In genomic region chr16:84617631-84618427, GRCh38 we compare ENCODE assay signal across 8 cellular contexts. TPM values are rescaled to one million over a fixed set of nuclear protein-coding genes. Genes with fewer than 3 reads are reported as not detected.
A peak's percentile ranks its signal among the peaks of the same experiment; 100 is the strongest.
DNase-seq lines count a peak whose midpoint lies in the region; ATAC-seq, FAIRE-seq and TF ChIP-seq lines count a peak whose summit lies in the region.

Gene COTL1 (minus strand): TSS chr16:84618078. CDS start chr16:84617914, 164 bp downstream.

- H3K36me3 ChIP-seq in kidney (ENCODE audit: control insufficient read depth in 1 of 2, insufficient read depth in 2 of 2, low read length in 2 of 2): no peaks in the 10 kb centered on the region

- no peak for FAIRE-seq in kidney (lab: Jason Lieb, UNC)

- TF ChIP-seq CTCF in AG09309 (IDR thresholded peaks at IDR 0.05; ENCODE audit: control insufficient read depth, insufficient read depth, low read depth, low read length, missing control alignments) (no peak), kidney (IDR thresholded peaks at IDR 0.05; ENCODE audit: borderline replicate concordance, extremely low read depth, insufficient read depth) (no peak)

- peak within 1 kb of the TSS; percentile 49 to 61 for H3K27ac ChIP-seq in kidney (ENCODE audit: low read depth in 2 of 2, low read length in 2 of 2)

- peak within 1 kb of the TSS; percentile 96 for H3K4me3 ChIP-seq in AG09309 (ENCODE audit: control insufficient read depth, low read depth, low read length)
- H3K4me3 ChIP-seq in kidney (ENCODE audit: low read length in 2 of 2): peak within 1 kb of the TSS; percentile 71 to 77

- H3K9me3 ChIP-seq in kidney (ENCODE audit: control insufficient read depth in 1 of 2, low read length in 2 of 2): no peaks in the 10 kb centered on the region

- DNase-seq in AG09309 (ENCODE audit: low read depth) (peak; percentile 95), NCI-H446 treated with DMSO at 0.1 percent for 48 hours (lab: John Stamatoyannopoulos, UW) (peak; percentile 70), cerebellar cortex (ENCODE audit: low spot score) (peak; percentile 98), kidney (peak; percentile 99)
- peak; percentile 88 to 94 for DNase-seq in stimulated activated CD4-positive, alpha-beta T cell treated with anti-CD3 and anti-CD28 coated beads, Interleukin-15, amount 100 ng/mL, for 1 hour (ENCODE audit: low read depth in 1 of 2, low spot score in 1 of 2)

- intact Hi-C loops in kidney (cut with DNase I): no loop called here

- peak within 1 kb of the TSS; percentile 50 to 60 for H3K9ac ChIP-seq in kidney (ENCODE audit: low read length in 2 of 2)

- peaks cover 0 to 23% of the 10 kb centered on the region in 2 donors for H3K4me1 ChIP-seq in kidney (ENCODE audit: control insufficient read depth in 1 of 2, insufficient read depth in 1 of 2, low read depth in 1 of 2, low read length in 2 of 2)

- ATAC-seq in GM19025 (IDR thresholded peaks at IDR 0.05; ENCODE audit: low read depth, unreplicated experiment) (peak; percentile 87), HG03342 (IDR thresholded peaks at IDR 0.05; ENCODE audit: unreplicated experiment) (peak; percentile 75)
- peak; percentile 81 for ATAC-seq in activated CD4-positive, CD25-positive, alpha-beta regulatory T cell treated with anti-CD3 and anti-CD28 coated beads, Interleukin-2, amount 50 U/mL, for 24 hours

RNA-seq across cellular contexts. Expression of gene COTL1, which starts in this region (rescaled TPM):
- total RNA-seq in kidney: 122 TPM
- polyA plus RNA-seq in kidney (ENCODE audit: insufficient read depth, low read depth, low replicate concordance): 136 TPM

Comparison
In these comparisons a context has a peak if more than half of its experiments do, and no peak if none do; other contexts are left out.
1. Peak in every context shown above with its lines: DNase-seq, ATAC-seq, H3K4me3 ChIP-seq and H3K27ac ChIP-seq.